In genomic region chr12:116456307-116456641, GRCh38 we compare ENCODE assay signal across 13 cellular contexts.
DNase-seq lines count a peak whose midpoint lies in the region; ATAC-seq and TF ChIP-seq lines count a peak whose summit lies in the region.
"Had no signal": no experiment of that assay in that cellular context is flagged by ENCODE, and none has a peak within 500 bp of the region (broad histone marks: within the 10 kb centered on the region; RNA-seq: fewer than 3 reads in every experiment).

No MANE protein-coding gene starts in this region.

- no peak overlapping the region for H3K4me2 ChIP-seq in Karpas-422 (ENCODE audit: low read depth, low read length, poor library complexity, severe bottlenecking)

- H3K27me3 ChIP-seq in Karpas-422 (ENCODE audit: low read length) (no peaks in the 10 kb centered on the region), lower lobe of right lung (ENCODE audit: low read depth) (no peaks in the 10 kb centered on the region), stomach smooth muscle (ENCODE audit: control insufficient read depth in 1 of 2, insufficient read depth in 2 of 2, low read length in 2 of 2) (no peaks in the 10 kb centered on the region)

- H3K79me2 ChIP-seq in Karpas-422 (ENCODE audit: low read length) = no peaks in the 10 kb centered on the region

- no peaks in the 10 kb centered on the region for H3K36me3 ChIP-seq in Karpas-422 (ENCODE audit: insufficient read depth, low read length)
- no peaks in the 10 kb centered on the region for H3K36me3 ChIP-seq in lower lobe of right lung
- H3K36me3 ChIP-seq in stomach smooth muscle (ENCODE audit: control insufficient read depth in 2 of 2, insufficient read depth in 2 of 2, low read length in 2 of 2) = no peaks in the 10 kb centered on the region

- intact Hi-C loops in lower lobe of right lung (cut with DNase I) = no loop called here

- DNase-seq in Karpas-422 (peak; percentile 39), caudate nucleus (lab: John Stamatoyannopoulos, UW) (no peak), lower lobe of right lung (no peak), ecto neural progenitor cell (ENCODE audit: low spot score) (no peak)
- DNase-seq: activated CD4-positive, alpha-beta T cell treated with anti-CD3 and anti-CD28 coated beads for 48 hours; CD4-positive, alpha-beta memory T cell; effector CD8-positive, alpha-beta T cell; NCI-H524 treated with DMSO at 0.1 percent for 48 hours; stimulated activated CD4-positive, alpha-beta T cell treated with anti-CD3 and anti-CD28 coated beads, Interleukin-4, amount 100 ng/mL, for 4 hours had no signal

- no peaks in the 10 kb centered on the region for H4K20me1 ChIP-seq in Karpas-422 (ENCODE audit: insufficient read depth, low read depth, low read length)

- H2AFZ ChIP-seq in Karpas-422 (ENCODE audit: low read length) = no peak overlapping the region

- no peaks in the 10 kb centered on the region for H3K9me3 ChIP-seq in Karpas-422 (ENCODE audit: low read length)
- no peaks in the 10 kb centered on the region for H3K9me3 ChIP-seq in lower lobe of right lung
- H3K9me3 ChIP-seq in stomach smooth muscle (ENCODE audit: control insufficient read depth in 2 of 2, low read length in 2 of 2) = no peaks in the 10 kb centered on the region

- H3K27ac ChIP-seq in Karpas-422 (ENCODE audit: low read length) (no peak overlapping the region), caudate nucleus (ENCODE audit: low read depth, low read length) (peak overlapping the region; percentile 1), lower lobe of right lung (peak overlapping the region; percentile 78), stomach smooth muscle (ENCODE audit: low read length) (peak overlapping the region; percentile 83)

- TF ChIP-seq CTCF in lower lobe of right lung (IDR thresholded peaks at IDR 0.05) = no peak

- ATAC-seq in lower lobe of right lung = no peak
- ATAC-seq in HG03025 (IDR thresholded peaks at IDR 0.05; ENCODE audit: low FRiP score, unreplicated experiment) = no peak
- no peak for ATAC-seq in HG03442 (IDR thresholded peaks at IDR 0.05; ENCODE audit: unreplicated experiment)
- no peak for ATAC-seq in HG03457 (IDR thresholded peaks at IDR 0.05; ENCODE audit: unreplicated experiment)

- H3K9ac ChIP-seq in Karpas-422 (ENCODE audit: low read length) (no peak overlapping the region), stomach smooth muscle (ENCODE audit: low read length in 2 of 2) (peak overlapping the region in 1 of 2 donors; percentile 75)

- peaks cover 12% of the 10 kb centered on the region for H3K4me1 ChIP-seq in Karpas-422 (ENCODE audit: low read length)
- peaks cover 24% of the 10 kb centered on the region for H3K4me1 ChIP-seq in lower lobe of right lung
- H3K4me1 ChIP-seq in stomach smooth muscle (ENCODE audit: control insufficient read depth, insufficient read depth, low read length) = peaks cover 16% of the 10 kb centered on the region

- no peak overlapping the region for H3K4me3 ChIP-seq in Karpas-422 (ENCODE audit: low read length)
- no peak overlapping the region for H3K4me3 ChIP-seq in lower lobe of right lung
- H3K4me3 ChIP-seq in stomach smooth muscle (ENCODE audit: low read length in 2 of 2) = peak overlapping the region in 1 of 2 donors; percentile 55

- H3K9me2 ChIP-seq in Karpas-422 (replicated peaks; ENCODE audit: insufficient read depth, low read length) = no peaks in the 10 kb centered on the region
